Comparison of ENCODE assay signal across 14 cellular contexts in the genomic region with DNA sequence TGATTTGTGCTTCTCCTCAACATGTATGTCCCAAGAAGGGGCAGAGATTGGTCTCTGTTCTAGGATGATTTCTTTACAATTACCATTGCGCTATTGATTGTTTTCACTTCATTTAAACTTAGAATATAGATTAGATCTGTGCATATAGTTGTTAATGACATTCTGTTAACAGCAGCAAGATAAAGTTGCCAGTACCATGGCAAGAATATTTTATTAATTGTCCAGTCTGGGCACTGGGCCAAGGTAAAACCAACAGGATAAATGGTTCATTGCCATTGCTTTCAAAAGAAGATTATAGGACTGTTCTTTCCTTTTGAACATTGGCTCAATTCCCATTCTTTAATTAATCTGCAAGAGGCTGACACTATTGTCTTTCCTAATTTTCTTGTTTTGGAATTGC.
DNase-seq lines count a peak whose midpoint lies in the region; ATAC-seq and TF ChIP-seq lines count a peak whose summit lies in the region.
"Had no signal": no experiment of that assay in that cellular context is flagged by ENCODE, and none has a peak within 500 bp of the region (broad histone marks: within the 10 kb centered on the region; RNA-seq: fewer than 3 reads in every experiment).

No MANE protein-coding gene starts in this region.

- H3K36me3 ChIP-seq in cardiac muscle cell (no peaks in the 10 kb centered on the region), thyroid gland (no peaks in the 10 kb centered on the region)
- H3K36me3 ChIP-seq: prostate gland had no signal

- no peak for ATAC-seq in Right ventricle myocardium superior (ENCODE audit: poor library complexity)

- DNase-seq in cardiac muscle cell (ENCODE audit: low read depth in 1 of 2, low spot score in 1 of 2) (peak; percentile 1 to 52), Right ventricle myocardium superior (no peak), NCI-H2196 treated with DMSO at 0.1 percent for 48 hours (lab: John Stamatoyannopoulos, UW; ENCODE audit: unreplicated experiment) (peak; percentile 34), cerebellar cortex (ENCODE audit: low spot score) (peak; percentile 4), thyroid gland (peak; percentile 64 to 73), ureter (ENCODE audit: low spot score) (no peak), T-helper 2 cell (no peak)
- no peak for DNase-seq in effector CD4-positive, alpha-beta T cell
- DNase-seq: activated CD4-positive, alpha-beta T cell treated with anti-CD3 and anti-CD28 coated beads, Interleukin-2, amount 10 ng/mL, durations not matched to agents 24 days and 14 days; amygdala; DND-41; GM23248; stimulated activated CD4-positive, alpha-beta T cell treated with anti-CD3 and anti-CD28 coated beads, Interleukin-1b, Interleukin-23, amount 100 ng/mL, for 48 hours had no signal

- H3K27me3 ChIP-seq in cardiac muscle cell, result no peaks in the 10 kb centered on the region
- no peaks in the 10 kb centered on the region for H3K27me3 ChIP-seq in thyroid gland

- intact Hi-C loops in Right ventricle myocardium superior (cut with DNase I), result no loop called here
- intact Hi-C loops in thyroid gland (cut with DNase I), result no loop called here

- H3K4me3 ChIP-seq in cardiac muscle cell (no peak overlapping the region), thyroid gland (replicated peaks in 1 of 3) (no peak overlapping the region)
- H3K4me3 ChIP-seq: GM23248, prostate gland had no signal

- TF ChIP-seq POLR2A in thyroid gland (IDR thresholded peaks at IDR 0.05), result no peak

- H3K27ac ChIP-seq in cardiac muscle cell, result no peak overlapping the region
- peak overlapping the region in 1 of 3 donors; percentile 59 for H3K27ac ChIP-seq in thyroid gland
- H3K27ac ChIP-seq: GM23248, prostate gland had no signal

- no peaks in the 10 kb centered on the region for H3K9me3 ChIP-seq in cardiac muscle cell (ENCODE audit: low read depth)
- H3K9me3 ChIP-seq in thyroid gland, result no peaks in the 10 kb centered on the region
- H3K9me3 ChIP-seq: prostate gland had no signal

- H3K4me1 ChIP-seq in cardiac muscle cell (ENCODE audit: low read depth) (peaks cover 9% of the 10 kb centered on the region), thyroid gland (peaks cover 12 to 22% of the 10 kb centered on the region in 2 donors)
- H3K4me1 ChIP-seq: prostate gland had no signal

- WGBS in thyroid gland, 2 donors, result 54 to 58% methylated on average over 1 of the region's 1 CpG

- TF ChIP-seq CTCF in cardiac muscle cell (IDR thresholded peaks at IDR 0.05; ENCODE audit: low read depth, low read length) (no peak), thyroid gland (IDR thresholded peaks at IDR 0.05) (no peak)

Comparison
In these comparisons a context has a peak if more than half of its experiments do, and no peak if none do; other contexts are left out.
1. DNase-seq: peak in cardiac muscle cell (2 of 2), NCI-H2196 treated with DMSO at 0.1 percent for 48 hours (single experiment), cerebellar cortex (single experiment) and thyroid gland (2 of 2); none in Right ventricle myocardium superior (single experiment), effector CD4-positive, alpha-beta T cell (single experiment), ureter (single experiment) and T-helper 2 cell (0 of 5).